1 cellular context compared by ENCODE assay signal in the genomic region with DNA sequence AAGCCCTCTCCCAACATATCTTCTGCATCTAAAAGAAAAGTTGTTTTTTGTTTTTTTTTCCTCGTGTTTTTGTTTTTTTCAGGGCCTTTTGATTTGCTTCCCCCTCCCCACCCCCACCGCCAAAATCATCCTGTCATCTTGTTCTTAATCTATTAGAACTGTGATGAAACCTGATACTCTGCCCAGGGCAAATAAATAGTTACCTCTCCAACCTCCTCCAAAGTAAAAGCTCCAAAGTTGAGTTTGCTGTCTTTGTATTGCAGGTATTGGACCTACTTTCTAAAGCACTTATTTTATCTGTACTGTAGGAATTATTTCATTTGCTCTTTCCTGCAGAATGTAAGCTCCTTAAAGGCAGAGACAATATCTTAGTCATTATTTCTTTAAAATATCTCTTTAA.
TF ChIP-seq lines count a peak whose summit lies in the region.

No MANE protein-coding gene starts in this region.

TF ChIP-seq in SK-N-SH, 30 proteins besides CTCF, POLR2A, EP300 and RAD21 (continued from another document):
- TF ChIP-seq, protein P1, sequence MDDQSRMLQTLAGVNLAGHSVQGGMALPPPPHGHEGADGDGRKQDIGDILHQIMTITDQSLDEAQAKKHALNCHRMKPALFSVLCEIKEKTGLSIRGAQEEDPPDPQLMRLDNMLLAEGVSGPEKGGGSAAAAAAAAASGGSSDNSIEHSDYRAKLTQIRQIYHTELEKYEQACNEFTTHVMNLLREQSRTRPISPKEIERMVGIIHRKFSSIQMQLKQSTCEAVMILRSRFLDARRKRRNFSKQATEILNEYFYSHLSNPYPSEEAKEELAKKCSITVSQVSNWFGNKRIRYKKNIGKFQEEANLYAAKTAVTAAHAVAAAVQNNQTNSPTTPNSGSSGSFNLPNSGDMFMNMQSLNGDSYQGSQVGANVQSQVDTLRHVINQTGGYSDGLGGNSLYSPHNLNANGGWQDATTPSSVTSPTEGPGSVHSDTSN (IDR thresholded peaks at IDR 0.05) = no peak
- TF ChIP-seq YY1 (IDR thresholded peaks at IDR 0.05; ENCODE audit: low read depth) (no peak), TAF1 (IDR thresholded peaks at IDR 0.05; ENCODE audit: borderline replicate concordance, low read depth, low read length) (no peak), FOSL2 (IDR thresholded peaks at IDR 0.05; ENCODE audit: borderline replicate concordance, low read depth) (no peak)
TF ChIP-seq in SK-N-SH: peak in this region for 0.
